8 cellular contexts compared by ENCODE assay signal in the genomic region with DNA sequence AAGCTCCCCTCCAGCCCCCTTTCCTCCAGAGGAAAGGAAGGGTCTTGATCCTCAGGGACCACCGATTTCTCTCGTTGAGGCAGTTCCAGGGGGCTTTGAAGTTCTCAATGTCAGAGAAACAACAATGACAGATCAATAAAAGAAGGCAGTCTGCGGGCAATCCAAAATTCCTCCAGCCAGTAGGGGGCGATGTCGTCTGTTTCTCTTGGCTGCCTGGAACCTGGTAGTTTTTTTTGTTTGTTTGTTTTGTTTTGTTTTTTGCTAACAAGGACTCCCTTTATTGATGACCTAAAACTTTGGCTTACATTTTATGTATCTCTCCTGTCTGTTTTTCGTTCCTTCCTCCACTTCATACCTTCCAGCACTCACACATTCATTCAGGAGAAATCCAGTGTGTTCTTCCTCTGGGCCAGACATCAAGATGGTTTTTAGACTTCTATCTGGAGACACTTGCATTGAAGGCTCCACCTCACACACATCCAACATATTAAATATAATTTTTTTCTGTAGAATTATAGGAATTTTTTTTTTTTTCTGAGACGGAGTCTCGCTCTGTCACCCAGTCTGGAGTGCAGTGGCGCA.
DNase-seq lines count a peak whose midpoint lies in the region; ATAC-seq and TF ChIP-seq lines count a peak whose summit lies in the region.

No MANE protein-coding gene starts in this region.

- H3K9ac ChIP-seq in Karpas-422 (ENCODE audit: low read length) = no peak overlapping the region

- POLR2A ChIA-PET in activated CD4-positive, alpha-beta memory T cell treated with anti-CD3 and anti-CD28 coated beads for 36 hours (lab: Charles Lee) = no interaction called here

- H3K27me3 Mint-ChIP-seq in activated CD4-positive, alpha-beta memory T cell treated with anti-CD3 and anti-CD28 coated beads for 36 hours = peaks cover 4% of the 10 kb centered on the region
- peaks cover 1% of the 10 kb centered on the region for H3K27me3 Mint-ChIP-seq in endothelial cell (ENCODE audit: unreplicated experiment)
- peaks cover 72% of the 10 kb centered on the region for H3K27me3 Mint-ChIP-seq in progenitor cell of endocrine pancreas

- H3K9me2 ChIP-seq in Karpas-422 (replicated peaks; ENCODE audit: insufficient read depth, low read length) = no peaks in the 10 kb centered on the region

- H3K9me3 ChIP-seq in Karpas-422 (ENCODE audit: low read length) = no peaks in the 10 kb centered on the region

- H3K27me3 ChIP-seq in Karpas-422 (ENCODE audit: low read length) = no peaks in the 10 kb centered on the region

- H3K4me1 ChIP-seq in Karpas-422 (ENCODE audit: low read length) = peaks cover 22% of the 10 kb centered on the region

- intact Hi-C loops in activated CD4-positive, alpha-beta memory T cell treated with anti-CD3 and anti-CD28 coated beads for 36 hours (cut with micrococcal nuclease) = loop anchor here (1.0 to 5.0 kb wide), 2 partner anchors 207 to 370 kb away; no protein-coding TSS in a partner anchor

- no peak overlapping the region for H3K27ac Mint-ChIP-seq in activated CD4-positive, alpha-beta memory T cell treated with anti-CD3 and anti-CD28 coated beads for 36 hours
- H3K27ac Mint-ChIP-seq in endothelial cell (ENCODE audit: unreplicated experiment) (no peak overlapping the region), progenitor cell of endocrine pancreas (no peak overlapping the region)

- H3K36me3 Mint-ChIP-seq in activated CD4-positive, alpha-beta memory T cell treated with anti-CD3 and anti-CD28 coated beads for 36 hours = no peaks in the 10 kb centered on the region
- H3K36me3 Mint-ChIP-seq in endothelial cell (ENCODE audit: low read depth, unreplicated experiment) = no peaks in the 10 kb centered on the region
- no peaks in the 10 kb centered on the region for H3K36me3 Mint-ChIP-seq in progenitor cell of endocrine pancreas (ENCODE audit: insufficient read depth)

- peak overlapping the region; percentile 4 for H3K4me3 Mint-ChIP-seq in activated CD4-positive, alpha-beta memory T cell treated with anti-CD3 and anti-CD28 coated beads for 36 hours
- H3K4me3 Mint-ChIP-seq in endothelial cell (ENCODE audit: unreplicated experiment) (no peak overlapping the region), progenitor cell of endocrine pancreas (ENCODE audit: low read depth) (no peak overlapping the region)

- H3K4me2 ChIP-seq in Karpas-422 (ENCODE audit: low read depth, low read length, poor library complexity, severe bottlenecking) = no peak overlapping the region

- CTCF ChIA-PET in activated CD4-positive, alpha-beta memory T cell treated with anti-CD3 and anti-CD28 coated beads for 36 hours (lab: Charles Lee) = interaction anchor here (0.5 to 2.3 kb wide), 15 partner anchors 9 to 759 kb away, joined by 3 to 12 read pairs (median 3); no protein-coding TSS in a partner anchor

- ATAC-seq in GM19452 (IDR thresholded peaks at IDR 0.05; ENCODE audit: unreplicated experiment) (no peak), HG02610 (IDR thresholded peaks at IDR 0.05; ENCODE audit: unreplicated experiment) (no peak), GM19455 (IDR thresholded peaks at IDR 0.05; ENCODE audit: unreplicated experiment) (no peak)

- H2AFZ ChIP-seq in Karpas-422 (ENCODE audit: low read length) = no peak overlapping the region

- H3K36me3 ChIP-seq in Karpas-422 (ENCODE audit: insufficient read depth, low read length) = no peaks in the 10 kb centered on the region

- H3K79me2 ChIP-seq in Karpas-422 (ENCODE audit: low read length) = no peaks in the 10 kb centered on the region

- H3K4me3 ChIP-seq in Karpas-422 (ENCODE audit: low read length) = no peak overlapping the region

- H3K9me3 Mint-ChIP-seq in activated CD4-positive, alpha-beta memory T cell treated with anti-CD3 and anti-CD28 coated beads for 36 hours = no peaks in the 10 kb centered on the region
- H3K9me3 Mint-ChIP-seq in endothelial cell (ENCODE audit: unreplicated experiment) (no peaks in the 10 kb centered on the region), progenitor cell of endocrine pancreas (ENCODE audit: low read depth) (no peaks in the 10 kb centered on the region)

- H3K27ac ChIP-seq in Karpas-422 (ENCODE audit: low read length) = no peak overlapping the region

- DNase-seq in COLO668 (lab: John Stamatoyannopoulos, UW; ENCODE audit: unreplicated experiment) (peak; percentile 20), Karpas-422 (peak; percentile 81), endothelial cell (ENCODE audit: low spot score) (peak; percentile 60), progenitor cell of endocrine pancreas (ENCODE audit: low spot score, unreplicated experiment) (no peak)
- peak; percentile 82 for DNase-seq in activated CD4-positive, alpha-beta memory T cell treated with anti-CD3 and anti-CD28 coated beads for 36 hours

- H3K4me1 Mint-ChIP-seq in activated CD4-positive, alpha-beta memory T cell treated with anti-CD3 and anti-CD28 coated beads for 36 hours (ENCODE audit: low read depth) = peaks cover 26% of the 10 kb centered on the region
- H3K4me1 Mint-ChIP-seq in endothelial cell (ENCODE audit: unreplicated experiment) (peaks cover 23% of the 10 kb centered on the region), progenitor cell of endocrine pancreas (ENCODE audit: low read depth) (no peaks in the 10 kb centered on the region)

- TF ChIP-seq CTCF in endothelial cell (IDR thresholded peaks at IDR 0.05; ENCODE audit: unreplicated experiment) (peak; percentile 95), progenitor cell of endocrine pancreas (IDR thresholded peaks at IDR 0.05; ENCODE audit: unreplicated experiment) (peak; percentile 64)

- no peaks in the 10 kb centered on the region; the same call in 1 of the 2 replicates for H4K20me1 ChIP-seq in Karpas-422 (ENCODE audit: insufficient read depth, low read depth, low read length)
